ENCODE assay signal across 1 cellular context in genomic region chr20:64189986-64190385, GRCh38.
TF ChIP-seq lines count a peak whose summit lies in the region.

No MANE protein-coding gene starts in this region.

TF ChIP-seq in GM23338, 12 proteins besides CTCF, POLR2A, EP300 and RAD21 (continued from another document):
- TF ChIP-seq ZNF462 (CRISPR knock-in tag; IDR thresholded peaks at IDR 0.05) (no peak), ZNF114 (CRISPR knock-in tag; IDR thresholded peaks at IDR 0.05) (no peak), STAT1 (IDR thresholded peaks at IDR 0.05; ENCODE audit: unreplicated experiment) (no peak), CREB1 (CRISPR knock-in tag; IDR thresholded peaks at IDR 0.05; ENCODE audit: low read depth) (no peak), EZH2 (IDR thresholded peaks at IDR 0.05; ENCODE audit: low read depth, unreplicated experiment) (no peak)
